In the genomic region with DNA sequence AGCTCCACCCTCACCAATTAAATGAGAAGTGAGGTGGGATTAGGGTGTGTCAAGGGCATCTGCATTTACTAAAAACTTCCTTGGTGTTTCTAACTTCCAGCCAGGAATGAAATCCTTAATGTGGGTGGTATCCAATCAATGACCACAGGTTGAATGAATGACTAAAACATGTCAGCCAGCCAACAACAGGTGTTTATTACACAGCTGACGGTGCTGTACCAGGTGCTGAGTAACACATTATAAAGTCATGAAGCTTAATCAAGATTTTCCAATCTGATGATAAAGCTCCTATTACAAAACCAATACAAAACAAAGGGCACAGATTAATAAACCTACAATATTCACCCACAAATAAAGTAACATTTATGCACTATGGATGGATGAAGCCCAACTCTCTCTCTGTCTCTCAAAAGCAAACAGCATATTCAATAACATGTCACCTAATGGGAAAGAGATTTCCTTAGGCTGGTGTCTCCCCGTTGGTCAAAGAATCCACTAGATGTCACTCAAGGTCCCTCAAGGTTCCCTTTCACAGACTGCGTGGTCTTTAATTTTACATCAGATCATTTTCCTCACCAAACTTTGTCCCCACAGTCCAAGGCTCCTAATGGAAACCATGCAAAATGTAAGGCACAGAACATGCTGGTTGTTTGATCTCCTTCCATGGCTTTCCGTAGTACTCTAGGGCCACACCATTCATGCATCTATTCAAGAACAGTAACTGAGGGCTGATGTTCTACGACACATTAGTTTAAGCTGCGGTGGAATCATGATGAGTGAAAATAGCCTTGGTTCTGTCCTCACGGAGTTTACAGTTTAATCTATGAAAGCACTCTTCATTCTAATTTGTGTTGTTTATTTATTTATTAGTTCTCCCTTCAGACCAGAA, we compare ENCODE assay signal across 8 cellular contexts. TPM values are rescaled to one million over a fixed set of nuclear protein-coding genes. Genes with fewer than 3 reads are reported as not detected.
DNase-seq lines count a peak whose midpoint lies in the region; ATAC-seq, FAIRE-seq and TF ChIP-seq lines count a peak whose summit lies in the region.

No MANE protein-coding gene starts in this region.

- H3K9ac ChIP-seq in MM.1S (ENCODE audit: low read length), result no peak overlapping the region

- H3K9me3 ChIP-seq in MM.1S (replicated peaks; ENCODE audit: insufficient read depth, low read length), result no peaks in the 10 kb centered on the region
- H3K9me3 ChIP-seq in pancreas, result no peaks in the 10 kb centered on the region

- 35 to 38% methylated on average over 7 of the region's 7 CpGs for whole genome bisulfite sequencing in pancreas, 2 donors

- TF ChIP-seq CTCF in MM.1S (IDR thresholded peaks at IDR 0.05; ENCODE audit: low read length) (peak; percentile 74), fibroblast of the aortic adventitia (IDR thresholded peaks at IDR 0.05; ENCODE audit: insufficient read depth, low read length) (peak; percentile 63), pancreas (IDR thresholded peaks at IDR 0.05) (peak in 2 of 4 donors; percentile 27 to 36)

- H3K27ac ChIP-seq in MM.1S (ENCODE audit: low read length) (no peak overlapping the region), pancreas (no peak overlapping the region)

- H3K36me3 ChIP-seq in MM.1S (replicated peaks; ENCODE audit: insufficient read depth, low read length) (no peaks in the 10 kb centered on the region), pancreas (no peaks in the 10 kb centered on the region)

- DNase-seq in NCI-H524 (lab: John Stamatoyannopoulos, UW) (peak; percentile 32 to 54), NCI-H524 treated with DMSO at 0.1 percent for 48 hours (lab: John Stamatoyannopoulos, UW) (no peak), GM19239 (ENCODE audit: insufficient read length, low spot score) (peak; percentile 23), MM.1S (peak; percentile 56), fibroblast of the aortic adventitia (ENCODE audit: low read depth) (peak; percentile 70), pancreas (no peak)

- no peaks in the 10 kb centered on the region for H3K9me2 ChIP-seq in MM.1S (replicated peaks; ENCODE audit: insufficient read depth, low read length)

- H3K27me3 ChIP-seq in MM.1S (replicated peaks; ENCODE audit: insufficient read depth, low read length) (no peaks in the 10 kb centered on the region), pancreas (no peaks in the 10 kb centered on the region)

- no peak overlapping the region for H2AFZ ChIP-seq in MM.1S (ENCODE audit: low read length)

- H4K20me1 ChIP-seq in MM.1S (ENCODE audit: insufficient read depth, low read length), result no peaks in the 10 kb centered on the region

- no peaks in the 10 kb centered on the region for H3F3A ChIP-seq in MM.1S (ENCODE audit: insufficient read depth, low read length)

- H3K4me1 ChIP-seq in MM.1S (ENCODE audit: low read length) (no peaks in the 10 kb centered on the region), pancreas (peaks cover 0 to 9% (median 7%) of the 10 kb centered on the region in 3 donors)

- H3K4me2 ChIP-seq in MM.1S (ENCODE audit: low read depth, low read length), result no peak overlapping the region

- peak; percentile 26 to 71 (median 68) for ATAC-seq in pancreas
- ATAC-seq in GM21619 (IDR thresholded peaks at IDR 0.05; ENCODE audit: unreplicated experiment), result no peak

- H3K79me2 ChIP-seq in MM.1S (ENCODE audit: low read length), result no peaks in the 10 kb centered on the region

- intact Hi-C loops in pancreas (cut with DNase I), result no loop called here

- H3K4me3 ChIP-seq in MM.1S (ENCODE audit: low read length) (no peak overlapping the region), fibroblast of the aortic adventitia (ENCODE audit: low read depth, low read length) (no peak overlapping the region), pancreas (no peak overlapping the region)

- peak; percentile 93 for FAIRE-seq in GM19239 (lab: Jason Lieb, UNC)
- peak; percentile 86 for FAIRE-seq in TTC549 (lab: Jason Lieb, UNC)
- FAIRE-seq in pancreas (lab: Jason Lieb, UNC), result peak; percentile 47

RNA-seq across cellular contexts. Expression of gene PTPN4, which starts 6.4 kb away (rescaled TPM):
- total RNA-seq in fibroblast of the aortic adventitia (ENCODE audit: low replicate concordance), result 11.5 and 20.6 TPM in 2 replicates
- total RNA-seq in pancreas, result 10 to 100 TPM; 11.7 to 18.7 (median 14.1) TPM
- polyA plus RNA-seq in pancreas, result 1 to 10 TPM; 4.4 to 5.4 TPM

Comparison
In these comparisons a context has a peak if more than half of its experiments do, and no peak if none do; other contexts are left out.
1. DNase-seq: peak in NCI-H524 (2 of 2), GM19239 (single experiment), MM.1S (single experiment) and fibroblast of the aortic adventitia (single experiment); none in NCI-H524 treated with DMSO at 0.1 percent for 48 hours (single experiment) and pancreas (0 of 6).